In genomic region chr1:24117722-24118409, GRCh38 we compare ENCODE assay signal across 15 cellular contexts.
A peak's percentile ranks its signal among the peaks of the same experiment; 100 is the strongest.
DNase-seq lines count a peak whose midpoint lies in the region; ATAC-seq, FAIRE-seq and TF ChIP-seq lines count a peak whose summit lies in the region.
"Had no signal": no experiment of that assay in that cellular context is flagged by ENCODE, and none has a peak within 500 bp of the region (broad histone marks: within the 10 kb centered on the region; RNA-seq: fewer than 3 reads in every experiment).

No MANE protein-coding gene starts in this region.

- DNase-seq in H54 (ENCODE audit: insufficient read length, low spot score) (peak; percentile 44), RWPE2 (ENCODE audit: low spot score) (no peak), hepatic stellate cell (ENCODE audit: low spot score) (peak; percentile 83), tibial artery (no peak), ecto neural progenitor cell (ENCODE audit: low spot score) (no peak), NCI-H82 treated with DMSO at 0.1 percent for 48 hours (lab: John Stamatoyannopoulos, UW; ENCODE audit: unreplicated experiment) (no peak), HuH-7.5 (ENCODE audit: low spot score) (no peak)
- no peak for DNase-seq in stimulated activated effector memory CD8-positive, alpha-beta T cell treated with anti-CD3 and anti-CD28 coated beads, Interleukin-12 subunit alpha, Interleukin-12 subunit beta, amount 100 ng/mL, for 72 hours (ENCODE audit: low spot score in 2 of 2)
- DNase-seq: central memory CD4-positive, alpha-beta T cell; H7; MV-4-11; NCI-H510A treated with DMSO at 0.1 percent for 48 hours had no signal

- H3K27ac ChIP-seq in RWPE2 (ENCODE audit: poor library complexity, severe bottlenecking) = peak overlapping the region; percentile 10
- no peak overlapping the region for H3K27ac ChIP-seq in tibial artery

- H3K27me3 ChIP-seq in RWPE2 (ENCODE audit: insufficient read depth, poor library complexity, severe bottlenecking) = no peaks in the 10 kb centered on the region
- peaks cover 0 to 19% of the 10 kb centered on the region in 2 donors for H3K27me3 ChIP-seq in tibial artery

- no peaks in the 10 kb centered on the region for H3K36me3 Mint-ChIP-seq in stimulated activated effector memory CD8-positive, alpha-beta T cell treated with anti-CD3 and anti-CD28 coated beads, Interleukin-12 subunit alpha, Interleukin-12 subunit beta, amount 100 ng/mL, for 72 hours
- H3K36me3 Mint-ChIP-seq: natural killer cell treated with Interleukin-12 subunit alpha and Interleukin-12 subunit beta and Interleukin-15 and Interleukin-18, amount 100 ng/mL, for 72 hours had no signal

- no peak for FAIRE-seq in H54 (lab: Jason Lieb, UNC)
- FAIRE-seq: GM12878 had no signal

- peak; percentile 84 for ATAC-seq in RWPE2 (ENCODE audit: low read depth)
- peak; percentile 46 for ATAC-seq in stimulated activated effector memory CD8-positive, alpha-beta T cell treated with anti-CD3 and anti-CD28 coated beads, Interleukin-12 subunit alpha, Interleukin-12 subunit beta, amount 100 ng/mL, for 72 hours
- ATAC-seq: GM12878; natural killer cell treated with Interleukin-12 subunit alpha and Interleukin-12 subunit beta and Interleukin-15 and Interleukin-18, amount 100 ng/mL, for 72 hours had no signal

- H3K27ac Mint-ChIP-seq in stimulated activated effector memory CD8-positive, alpha-beta T cell treated with anti-CD3 and anti-CD28 coated beads, Interleukin-12 subunit alpha, Interleukin-12 subunit beta, amount 100 ng/mL, for 72 hours = no peak overlapping the region
- H3K27ac Mint-ChIP-seq: activated T-helper 1 cell treated with anti-CD3 and anti-CD28 coated beads, Interleukin-12 subunit alpha, Interleukin-12 subunit beta, Interleukin-2, Interleukin-4 antibody, amounts not matched to agents 30 ng/mL and 10 ng/mL and 1 ng/mL, durations not matched to agents 14 hours and 24 hours and 36 hours; natural killer cell treated with Interleukin-12 subunit alpha and Interleukin-12 subunit beta and Interleukin-15 and Interleukin-18, amount 100 ng/mL, for 72 hours had no signal

- peaks cover 21% of the 10 kb centered on the region for H3K4me1 ChIP-seq in RWPE2 (ENCODE audit: insufficient read depth, poor library complexity, severe bottlenecking)
- peaks cover 0 to 12% (median 5%) of the 10 kb centered on the region in 4 donors for H3K4me1 ChIP-seq in tibial artery

- H3K4me3 ChIP-seq in RWPE2 (ENCODE audit: severe bottlenecking) = no peak overlapping the region
- H3K4me3 ChIP-seq in tibial artery = no peak overlapping the region
- H3K4me3 ChIP-seq: GM12878 had no signal

- H3K9me3 Mint-ChIP-seq in stimulated activated effector memory CD8-positive, alpha-beta T cell treated with anti-CD3 and anti-CD28 coated beads, Interleukin-12 subunit alpha, Interleukin-12 subunit beta, amount 100 ng/mL, for 72 hours = no peaks in the 10 kb centered on the region
- H3K9me3 Mint-ChIP-seq: activated T-helper 1 cell treated with anti-CD3 and anti-CD28 coated beads, Interleukin-12 subunit alpha, Interleukin-12 subunit beta, Interleukin-2, Interleukin-4 antibody, amounts not matched to agents 30 ng/mL and 10 ng/mL and 1 ng/mL, durations not matched to agents 14 hours and 24 hours and 36 hours; natural killer cell treated with Interleukin-12 subunit alpha and Interleukin-12 subunit beta and Interleukin-15 and Interleukin-18, amount 100 ng/mL, for 72 hours had no signal

- H3K36me3 ChIP-seq in RWPE2 (ENCODE audit: low read depth) (no peaks in the 10 kb centered on the region), tibial artery (no peaks in the 10 kb centered on the region)

- intact Hi-C loops in tibial artery (cut with DNase I; ENCODE audit: low total_unique reads) = no loop called here

- no peak for TF ChIP-seq POLR2A in H54 (IDR thresholded peaks at IDR 0.05; ENCODE audit: low read depth, low read length)

- H3K9me3 ChIP-seq in RWPE2 (ENCODE audit: severe bottlenecking) (no peaks in the 10 kb centered on the region), tibial artery (no peaks in the 10 kb centered on the region)

- H3K4me3 Mint-ChIP-seq in stimulated activated effector memory CD8-positive, alpha-beta T cell treated with anti-CD3 and anti-CD28 coated beads, Interleukin-12 subunit alpha, Interleukin-12 subunit beta, amount 100 ng/mL, for 72 hours = no peak overlapping the region
- H3K4me3 Mint-ChIP-seq: activated T-helper 1 cell treated with anti-CD3 and anti-CD28 coated beads, Interleukin-12 subunit alpha, Interleukin-12 subunit beta, Interleukin-2, Interleukin-4 antibody, amounts not matched to agents 30 ng/mL and 10 ng/mL and 1 ng/mL, durations not matched to agents 14 hours and 24 hours and 36 hours; natural killer cell treated with Interleukin-12 subunit alpha and Interleukin-12 subunit beta and Interleukin-15 and Interleukin-18, amount 100 ng/mL, for 72 hours had no signal

- TF ChIP-seq CTCF in RWPE2 (IDR thresholded peaks at IDR 0.05; ENCODE audit: poor library complexity, severe bottlenecking) = no peak
- TF ChIP-seq CTCF in tibial artery (IDR thresholded peaks at IDR 0.05) = no peak

- peaks cover 6% of the 10 kb centered on the region for H3K4me1 Mint-ChIP-seq in stimulated activated effector memory CD8-positive, alpha-beta T cell treated with anti-CD3 and anti-CD28 coated beads, Interleukin-12 subunit alpha, Interleukin-12 subunit beta, amount 100 ng/mL, for 72 hours

Comparison
In these comparisons a context has a peak if more than half of its experiments do, and no peak if none do; other contexts are left out.
1. DNase-seq: peak in H54 (single experiment) and hepatic stellate cell (single experiment); none in RWPE2 (single experiment), stimulated activated effector memory CD8-positive, alpha-beta T cell treated with anti-CD3 and anti-CD28 coated beads, Interleukin-12 subunit alpha, Interleukin-12 subunit beta, amount 100 ng/mL, for 72 hours (0 of 2), tibial artery (0 of 2), ecto neural progenitor cell (single experiment), NCI-H82 treated with DMSO at 0.1 percent for 48 hours (single experiment) and HuH-7.5 (single experiment).